In the genomic region with DNA sequence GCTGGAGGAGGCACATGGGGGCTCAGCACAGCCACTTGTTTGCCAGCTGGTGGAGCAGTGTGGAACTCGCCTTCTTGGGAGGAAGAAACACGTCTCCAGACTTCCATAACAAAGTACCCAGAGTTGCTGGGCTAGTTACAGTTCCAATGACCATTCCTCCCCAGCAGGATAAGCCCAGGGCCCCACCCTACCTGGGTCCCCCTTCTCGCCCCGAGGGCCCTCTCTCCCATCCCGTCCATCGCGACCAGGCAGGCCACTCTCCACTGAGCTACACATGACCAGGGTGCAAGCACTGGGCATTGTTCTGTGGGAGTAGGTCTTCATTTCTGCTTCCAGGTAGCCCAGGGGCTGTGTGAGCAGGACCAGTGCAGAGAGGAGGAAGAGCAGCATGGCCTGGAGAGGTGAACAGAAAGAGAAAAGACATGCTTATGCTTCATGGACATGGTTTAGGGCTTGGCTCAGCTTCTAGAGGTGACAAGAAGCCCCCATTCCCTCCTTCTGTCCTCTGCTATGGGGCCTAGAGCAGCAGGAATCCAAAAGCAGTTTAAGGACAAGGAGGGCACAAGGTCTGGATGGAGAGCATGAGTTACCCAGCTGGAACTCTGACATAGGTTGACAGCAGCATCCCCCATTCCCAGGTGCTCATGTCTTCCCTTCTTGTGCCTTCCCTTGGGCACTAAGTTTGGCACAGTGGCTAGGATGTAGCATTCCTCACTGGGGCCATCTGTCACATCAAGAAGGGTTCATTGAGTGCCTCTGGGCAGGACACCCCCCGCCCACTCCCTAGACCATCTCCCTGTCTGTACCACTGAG, we compare ENCODE assay signal across 22 cellular contexts. TPM values are rescaled to one million over a fixed set of nuclear protein-coding genes. Genes with fewer than 3 reads are reported as not detected.
"Had no signal": no experiment of that assay in that cellular context is flagged by ENCODE, and none has a peak within 500 bp of the region (broad histone marks: within the 10 kb centered on the region; RNA-seq: fewer than 3 reads in every experiment).

No MANE protein-coding gene starts in this region.

- H3K36me3 ChIP-seq: adrenal gland, breast epithelium had no signal

- H3K4me3 Mint-ChIP-seq: activated T-helper 1 cell treated with anti-CD3 and anti-CD28 coated beads, Interleukin-12 subunit alpha, Interleukin-12 subunit beta, Interleukin-2, Interleukin-4 antibody, amounts not matched to agents 30 ng/mL and 10 ng/mL and 1 ng/mL, durations not matched to agents 14 hours and 24 hours and 36 hours; dendritic cell treated with granulocyte-macrophage colony-stimulating factor and Interleukin-4, amounts not matched to agents 40 ng/mL and 50 ng/mL, for 4 days; effector memory CD8-positive, alpha-beta T cell; nephron; T-cell had no signal

- H3K27ac Mint-ChIP-seq: activated T-helper 1 cell treated with anti-CD3 and anti-CD28 coated beads, Interleukin-12 subunit alpha, Interleukin-12 subunit beta, Interleukin-2, Interleukin-4 antibody, amounts not matched to agents 30 ng/mL and 10 ng/mL and 1 ng/mL, durations not matched to agents 14 hours and 24 hours and 36 hours; dendritic cell treated with granulocyte-macrophage colony-stimulating factor and Interleukin-4, amounts not matched to agents 40 ng/mL and 50 ng/mL, for 4 days; effector memory CD8-positive, alpha-beta T cell; nephron; progenitor cell of endocrine pancreas; T-cell had no signal

- H3K4me1 ChIP-seq: adrenal gland, breast epithelium had no signal

- H3K27ac ChIP-seq: adrenal gland, breast epithelium had no signal

- ATAC-seq: activated naive CD4-positive, alpha-beta T cell treated with anti-CD3 and anti-CD28 coated beads, Interleukin-2, amount 50 U/mL, for 72 hours; effector memory CD8-positive, alpha-beta T cell; left cardiac atrium; right cardiac atrium; SK-N-SH treated with all-trans-retinoic acid at 6 μM for 48 hours; T-cell had no signal

- H3K4me3 ChIP-seq: adrenal gland, breast epithelium had no signal

- DNase-seq: activated CD4-positive, alpha-beta T cell treated with anti-CD3 and anti-CD28 coated beads for 48 hours; activated CD4-positive, CD25-positive, alpha-beta regulatory T cell; activated gamma-delta T cell treated with Interleukin-2 at 50 U/mL for 16 hours; activated T-cell treated with anti-CD3 and anti-CD28 coated beads for 4 hours; effector memory CD8-positive, alpha-beta T cell; foreskin fibroblast; left cardiac atrium; occipital lobe; right cardiac atrium; stimulated activated CD4-positive, alpha-beta T cell treated with anti-CD3 and anti-CD28 coated beads, Interleukin-2, amount 100 ng/mL, for 48 hours; T-cell had no signal

- H3K27me3 ChIP-seq: adrenal gland, breast epithelium had no signal

- H3K9me3 ChIP-seq: adrenal gland had no signal

- H3K36me3 Mint-ChIP-seq: T-cell had no signal

- H3K4me1 Mint-ChIP-seq: nephron, T-cell had no signal

RNA-seq across cellular contexts. Expression of gene SFTPD, which starts 2.4 kb away (rescaled TPM):
- total RNA-seq: activated T-helper 1 cell treated with anti-CD3 and anti-CD28 coated beads, Interleukin-12 subunit alpha, Interleukin-12 subunit beta, Interleukin-2, Interleukin-4 antibody, amounts not matched to agents 30 ng/mL and 10 ng/mL and 1 ng/mL, durations not matched to agents 14 hours and 24 hours and 36 hours; glomerular endothelial cell; mesenteric fat pad; skeletal muscle tissue had no signal
